10 cellular contexts compared by ENCODE assay signal in genomic region chr14:69043598-69044267, GRCh38.
DNase-seq lines count a peak whose midpoint lies in the region; ATAC-seq and TF ChIP-seq lines count a peak whose summit lies in the region.
"Had no signal": no experiment of that assay in that cellular context is flagged by ENCODE, and none has a peak within 500 bp of the region (broad histone marks: within the 10 kb centered on the region; RNA-seq: fewer than 3 reads in every experiment).

No MANE protein-coding gene starts in this region.

- H3K4me3 ChIP-seq in osteoblast (ENCODE audit: insufficient read depth, low read length) = no peak overlapping the region
- H3K4me3 ChIP-seq in BE2C (ENCODE audit: low read depth, low read length) = no peak overlapping the region

- H3K27me3 Mint-ChIP-seq in CD14-positive monocyte (ENCODE audit: low read depth in 3 of 3) = peaks cover 0 to 3% (median 2%) of the 10 kb centered on the region in 3 donors

- TF ChIP-seq CTCF in CD14-positive monocyte (IDR thresholded peaks at IDR 0.05) (no peak), osteoblast (IDR thresholded peaks at IDR 0.05; ENCODE audit: extremely low read depth, low read depth, low read length) (no peak), BE2C (IDR thresholded peaks at IDR 0.05; ENCODE audit: low read depth, low read length) (no peak)

- peaks cover 87% of the 10 kb centered on the region for H3K4me1 Mint-ChIP-seq in CD14-positive monocyte

- H4K20me1 ChIP-seq in osteoblast (ENCODE audit: insufficient read depth, low read length) = peaks cover 2% of the 10 kb centered on the region

- H3K9me3 Mint-ChIP-seq in CD14-positive monocyte = peaks cover 0 to 3% (median 0%) of the 10 kb centered on the region in 7 donors

- peak; percentile 80 for DNase-seq in CD14-positive monocyte (ENCODE audit: low spot score)
- DNase-seq in SIG-M5 (lab: John Stamatoyannopoulos, UW) = peak; percentile 28
- peak; percentile 70 for DNase-seq in fibroblast of peridontal ligament (ENCODE audit: extremely low read depth)
- peak; percentile 72 for DNase-seq in osteoblast (ENCODE audit: insufficient read length, low spot score, missing footprints)
- no peak for DNase-seq in BE2C
- DNase-seq in NCI-H2196 (lab: John Stamatoyannopoulos, UW; ENCODE audit: unreplicated experiment) = no peak
- DNase-seq: activated gamma-delta T cell, SHP77 treated with DMSO at 0.1 percent for 48 hours had no signal

- no peak overlapping the region for H2AFZ ChIP-seq in osteoblast (ENCODE audit: low read length)

- intact Hi-C loops in CD14-positive monocyte (cut with micrococcal nuclease) = loop anchor here in 1 of 2 donors (5.0 kb wide), 1 partner anchor 111 kb away; no protein-coding TSS in a partner anchor

- ATAC-seq in GM18502 (IDR thresholded peaks at IDR 0.05; ENCODE audit: poor library complexity, unreplicated experiment) (no peak), HG03280 (IDR thresholded peaks at IDR 0.05; ENCODE audit: unreplicated experiment) (no peak)

- peak overlapping the region; percentile 47 for H3K27ac ChIP-seq in osteoblast (ENCODE audit: low read depth, low read length)

- H3K79me2 ChIP-seq in osteoblast (ENCODE audit: insufficient read depth, low read length) = no peaks in the 10 kb centered on the region

- H3K4me1 ChIP-seq in osteoblast (ENCODE audit: insufficient read depth, low read length) (peaks cover 58% of the 10 kb centered on the region), BE2C (peaks cover 27% of the 10 kb centered on the region)

- H3K27ac Mint-ChIP-seq in CD14-positive monocyte = peak overlapping the region; percentile 94 to 98 (median 97)

- peaks cover 4 to 10% of the 10 kb centered on the region in 2 donors for H3K36me3 Mint-ChIP-seq in CD14-positive monocyte

- H3K4me3 Mint-ChIP-seq in CD14-positive monocyte = peak overlapping the region; percentile 55 to 80

- H3K36me3 ChIP-seq in osteoblast (ENCODE audit: insufficient read depth, low read length) (no peaks in the 10 kb centered on the region), BE2C (no peaks in the 10 kb centered on the region)

- H3K27me3 ChIP-seq in osteoblast (ENCODE audit: insufficient read depth, low read length) = no peaks in the 10 kb centered on the region
- no peaks in the 10 kb centered on the region for H3K27me3 ChIP-seq in BE2C

- H3K9me3 ChIP-seq in osteoblast (ENCODE audit: low read depth, low read length) (no peaks in the 10 kb centered on the region), BE2C (no peaks in the 10 kb centered on the region)

- peak overlapping the region; percentile 52 for H3K4me2 ChIP-seq in osteoblast (ENCODE audit: insufficient read depth, low read length)

Comparison
In these comparisons a context has a peak if more than half of its experiments do, and no peak if none do; other contexts are left out.
1. DNase-seq: peak in CD14-positive monocyte (single experiment), SIG-M5 (single experiment), fibroblast of peridontal ligament (single experiment) and osteoblast (single experiment); none in BE2C (single experiment) and NCI-H2196 (single experiment).